Comparison of ENCODE assay signal across 21 cellular contexts in the genomic region with DNA sequence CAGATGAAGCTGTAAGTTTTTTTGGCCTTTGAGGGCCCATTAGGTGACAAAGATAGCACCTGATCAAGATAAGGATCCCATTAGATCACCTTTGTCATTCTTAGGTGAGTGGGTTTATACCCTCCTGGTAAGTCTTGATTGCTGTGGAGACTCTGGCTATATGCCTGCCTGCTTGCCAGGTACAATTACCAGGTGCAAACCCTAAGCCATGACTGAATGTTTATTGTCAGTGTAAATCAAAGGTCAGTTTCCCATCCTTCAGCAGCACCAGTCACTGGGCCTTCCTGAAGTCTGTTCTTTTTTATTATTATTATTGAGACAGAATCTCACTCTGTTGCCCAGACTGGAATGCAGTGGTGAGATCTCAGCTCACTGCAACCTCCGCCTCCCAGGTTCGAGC.
A peak's percentile ranks its signal among the peaks of the same experiment; 100 is the strongest.
DNase-seq lines count a peak whose midpoint lies in the region; FAIRE-seq and TF ChIP-seq lines count a peak whose summit lies in the region.
"Had no signal": no experiment of that assay in that cellular context is flagged by ENCODE, and none has a peak within 500 bp of the region (broad histone marks: within the 10 kb centered on the region; RNA-seq: fewer than 3 reads in every experiment).

No MANE protein-coding gene starts in this region.

- intact Hi-C loops in endothelial cell of umbilical vein (cut with micrococcal nuclease) = no loop called here

- peak overlapping the region; percentile 83 for H4K91ac ChIP-seq in trophoblast cell (ENCODE audit: low read depth, low read length)

- H2AK5ac ChIP-seq in trophoblast cell (ENCODE audit: low read length) = no peak overlapping the region

- no peaks in the 10 kb centered on the region for H3K9me1 ChIP-seq in endothelial cell of umbilical vein (replicated peaks; ENCODE audit: control insufficient read depth, extremely low read depth, insufficient read depth, low read length)

- CTCF ChIA-PET in endothelial cell of umbilical vein (lab: Charles Lee) = interaction anchor here (1.6 to 3.6 kb wide), 3 partner anchors 8 to 37 kb away, joined by 5 to 29 read pairs (median 6); no protein-coding TSS in a partner anchor
- CTCF ChIA-PET in RWPE1 (lab: Yijun Ruan, JAX) = interaction anchor here (0.9 kb wide), 1 partner anchor 38 kb away, joined by 5 read pairs; no protein-coding TSS in a partner anchor

- H3K4me1 ChIP-seq in Peyer's patch = peaks cover 0 to 5% (median 0%) of the 10 kb centered on the region in 4 donors
- H3K4me1 ChIP-seq in endothelial cell of umbilical vein (ENCODE audit: control insufficient read depth, extremely low read depth, insufficient read depth, low read length) = peaks cover 29% of the 10 kb centered on the region
- peaks cover 2 to 10% of the 10 kb centered on the region in 2 experiments for H3K4me1 ChIP-seq in trophoblast cell (ENCODE audit: control insufficient read depth in 1 of 2, insufficient read depth in 2 of 2, low read length in 2 of 2)
- H3K4me1 ChIP-seq: A549 had no signal

- H3K9ac ChIP-seq in endothelial cell of umbilical vein (replicated peaks; ENCODE audit: extremely low read depth, insufficient read depth, low read length) = no peak overlapping the region
- H3K9ac ChIP-seq in trophoblast cell (ENCODE audit: low read length) = no peak overlapping the region
- H3K9ac ChIP-seq: KMS-11 had no signal

- H3K4me3 ChIP-seq in Peyer's patch (no peak overlapping the region), endothelial cell of umbilical vein (replicated peaks in 1 of 3; ENCODE audit: insufficient read depth in 1 of 3, low read depth in 1 of 3, low read length in 3 of 3) (no peak overlapping the region), trophoblast cell (ENCODE audit: low read depth, low read length) (no peak overlapping the region)
- H3K4me3 ChIP-seq: A549 had no signal

- no peaks in the 10 kb centered on the region for H3K9me3 ChIP-seq in Peyer's patch
- H3K9me3 ChIP-seq in endothelial cell of umbilical vein (replicated peaks; ENCODE audit: control insufficient read depth, insufficient read depth, low read length) = no peaks in the 10 kb centered on the region
- no peaks in the 10 kb centered on the region for H3K9me3 ChIP-seq in trophoblast cell (ENCODE audit: insufficient read depth, low read depth, low read length)
- H3K9me3 ChIP-seq: A549 had no signal

- H4K8ac ChIP-seq in trophoblast cell (ENCODE audit: low read depth, low read length) = no peak overlapping the region

- BruUV-seq in endothelial cell of umbilical vein (replicated peaks; lab: Mats Ljungman, UMichigan) = no TSS peak

- H3K79me1 ChIP-seq in trophoblast cell (ENCODE audit: low read length) = peaks cover 12% of the 10 kb centered on the region

- no peak overlapping the region for H2AFZ ChIP-seq in endothelial cell of umbilical vein (ENCODE audit: low read depth, low read length)
- no peak overlapping the region for H2AFZ ChIP-seq in trophoblast cell (ENCODE audit: insufficient read depth, low read length, poor library complexity)

- no peak for FAIRE-seq in endothelial cell of umbilical vein (lab: Jason Lieb, UNC)
- FAIRE-seq: A549, D721Med, H1, HTR-8/SVneo had no signal

- peak overlapping the region; percentile 41 for H2BK12ac ChIP-seq in trophoblast cell (ENCODE audit: low read length)

- H3K79me2 ChIP-seq in endothelial cell of umbilical vein (ENCODE audit: control insufficient read depth, insufficient read depth, low read length) (no peaks in the 10 kb centered on the region), trophoblast cell (ENCODE audit: control insufficient read depth, insufficient read depth, low read length, poor library complexity) (peaks cover 1% of the 10 kb centered on the region)

- POLR2A ChIA-PET in endothelial cell of umbilical vein (lab: Charles Lee) (interaction anchor here (1.6 kb wide), 1 partner anchor 194 kb away, joined by 4 read pairs; a partner anchor contains a TSS), RWPE1 (lab: Yijun Ruan, JAX; ENCODE audit: low non-redundant PET) (no interaction called here)

- H2BK120ac ChIP-seq in trophoblast cell (ENCODE audit: insufficient read depth, low read length, poor library complexity) = peak overlapping the region; percentile 4

- H3K4ac ChIP-seq in trophoblast cell (ENCODE audit: low read depth, low read length) = no peak overlapping the region

- H3K4me2 ChIP-seq in endothelial cell of umbilical vein (ENCODE audit: insufficient read depth, low read length) (no peak overlapping the region), trophoblast cell (ENCODE audit: low read length) (no peak overlapping the region)
- H3K4me2 ChIP-seq: A549, KMS-11 had no signal

- H3K14ac ChIP-seq in trophoblast cell (ENCODE audit: low read length) = no peak overlapping the region

- no peak for TF ChIP-seq CTCF in Peyer's patch (IDR thresholded peaks at IDR 0.05)
- TF ChIP-seq CTCF in endothelial cell of umbilical vein (IDR thresholded peaks at IDR 0.05; ENCODE audit: extremely low read depth in 1 of 2, insufficient read depth in 1 of 2, low read depth in 1 of 2, low read length in 2 of 2) = no peak
- TF ChIP-seq CTCF in RWPE1 (conservative IDR thresholded peaks at IDR 0.05; ENCODE audit: low read depth) = no peak

- H3K18ac ChIP-seq in trophoblast cell (ENCODE audit: low read length) = no peak overlapping the region

- no peaks in the 10 kb centered on the region for H4K20me1 ChIP-seq in endothelial cell of umbilical vein (replicated peaks; ENCODE audit: control insufficient read depth, extremely low read depth, insufficient read depth, low read length)

- dilution Hi-C loops in endothelial cell of umbilical vein (cut with MboI; ENCODE audit: extremely low pct_ligation_motif_present, low sequenced_read_pairs) = no loop called here

- H2BK5ac ChIP-seq in trophoblast cell (ENCODE audit: low read depth, low read length, poor library complexity) = no peak overlapping the region

- H3K36me3 ChIP-seq in Peyer's patch = no peaks in the 10 kb centered on the region
- no peaks in the 10 kb centered on the region for H3K36me3 ChIP-seq in endothelial cell of umbilical vein (ENCODE audit: control insufficient read depth in 2 of 2, extremely low read depth in 1 of 2, insufficient read depth in 2 of 2, low read length in 2 of 2)
- H3K36me3 ChIP-seq in trophoblast cell (ENCODE audit: control insufficient read depth in 1 of 2, insufficient read depth in 2 of 2, low read length in 2 of 2) = no peaks in the 10 kb centered on the region

- no peak overlapping the region for H4K12ac ChIP-seq in trophoblast cell (ENCODE audit: low read depth, low read length)

- TF ChIP-seq POLR2A in Peyer's patch (IDR thresholded peaks at IDR 0.05) (no peak), endothelial cell of umbilical vein (IDR thresholded peaks at IDR 0.05; ENCODE audit: low read depth, low read length) (no peak)

- peak; percentile 10 for DNase-seq in HuH-7 (ENCODE audit: low spot score)
- DNase-seq in Peyer's patch = peak in 2 of 3 donors; percentile 39 to 59
- peak; percentile 3 for DNase-seq in endothelial cell of umbilical vein (ENCODE audit: low read depth, low spot score)
- DNase-seq in trophoblast cell = no peak
- DNase-seq in HK-2 (ENCODE audit: unreplicated experiment) = no peak
- DNase-seq in activated effector memory CD4-positive, alpha-beta T cell treated with Interleukin-2 at 50 U/mL for 16 hours = no peak
- DNase-seq in RWPE1 (ENCODE audit: low spot score) = no peak
- DNase-seq: DMS53, GF-D8, NCI-H1417, NCI-H1694 treated with DMSO at 0.1 percent for 48 hours, NCI-H2081 treated with DMSO at 0.1 percent for 48 hours, NCI-H2171 treated with DMSO at 0.1 percent for 48 hours, NCI-H524 treated with DMSO at 0.1 percent for 48 hours, NCI-H82, SHP77 had no signal

- H3K27ac ChIP-seq in Peyer's patch = peak overlapping the region in 1 of 4 donors; percentile 6
- H3K27ac ChIP-seq in endothelial cell of umbilical vein (ENCODE audit: insufficient read depth, low read depth, low read length) = peak overlapping the region; percentile 94
- H3K27ac ChIP-seq in trophoblast cell (ENCODE audit: low read depth, low read length) = peak overlapping the region; percentile 40
- no peak overlapping the region for H3K27ac ChIP-seq in RWPE1
- H3K27ac ChIP-seq: A549, KMS-11 had no signal

- WGBS in trophoblast cell (ENCODE audit: extremely low coverage, insufficient coverage, insufficient read length) = no CpG with 5 or more reads among the region's 2 CpGs

- H3K23ac ChIP-seq in trophoblast cell (ENCODE audit: low read length) = no peak overlapping the region

- no peaks in the 10 kb centered on the region for H3K27me3 ChIP-seq in Peyer's patch
- no peaks in the 10 kb centered on the region for H3K27me3 ChIP-seq in endothelial cell of umbilical vein (ENCODE audit: control insufficient read depth in 2 of 2, insufficient read depth in 2 of 2, low read length in 2 of 2)
- H3K27me3 ChIP-seq in trophoblast cell (ENCODE audit: insufficient read depth, low read length) = no peaks in the 10 kb centered on the region

TF ChIP-seq in endothelial cell of umbilical vein, 7 proteins besides CTCF, POLR2A, EP300 and RAD21:
- TF ChIP-seq, protein P1, sequence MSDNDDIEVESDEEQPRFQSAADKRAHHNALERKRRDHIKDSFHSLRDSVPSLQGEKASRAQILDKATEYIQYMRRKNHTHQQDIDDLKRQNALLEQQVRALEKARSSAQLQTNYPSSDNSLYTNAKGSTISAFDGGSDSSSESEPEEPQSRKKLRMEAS (IDR thresholded peaks at IDR 0.05; ENCODE audit: insufficient read depth, insufficient read length) = no peak
- TF ChIP-seq FOS (IDR thresholded peaks at IDR 0.05; ENCODE audit: borderline replicate concordance, insufficient read depth, low read length) (no peak), MYC (IDR thresholded peaks at IDR 0.05; ENCODE audit: low read depth, low read length) (no peak), POLR2AphosphoS5 (IDR thresholded peaks at IDR 0.05; ENCODE audit: insufficient read depth, low read depth, low read length) (no peak), JUN (IDR thresholded peaks at IDR 0.05; ENCODE audit: borderline replicate concordance, insufficient read depth, insufficient read length, low read depth) (no peak), EZH2 (IDR thresholded peaks at IDR 0.05; ENCODE audit: borderline replicate concordance, low read depth, low read length, severe bottlenecking) (no peak), GATA2 (IDR thresholded peaks at IDR 0.05; ENCODE audit: insufficient read depth, insufficient read length, low read depth, low read length) (no peak)

Comparison
In these comparisons a context has a peak if more than half of its experiments do, and no peak if none do; other contexts are left out.
1. DNase-seq: peak in HuH-7 (single experiment), Peyer's patch (2 of 3) and endothelial cell of umbilical vein (single experiment); none in trophoblast cell (0 of 2), HK-2 (single experiment), activated effector memory CD4-positive, alpha-beta T cell treated with Interleukin-2 at 50 U/mL for 16 hours (single experiment) and RWPE1 (single experiment).